Comparison of ENCODE assay signal across 12 cellular contexts in genomic region chr15:75362642-75363249, GRCh38. TPM values are rescaled to one million over a fixed set of nuclear protein-coding genes. Genes with fewer than 3 reads are reported as not detected.
DNase-seq lines count a peak whose midpoint lies in the region; ATAC-seq, FAIRE-seq and TF ChIP-seq lines count a peak whose summit lies in the region.
"Had no signal": no experiment of that assay in that cellular context is flagged by ENCODE, and none has a peak within 500 bp of the region (broad histone marks: within the 10 kb centered on the region; RNA-seq: fewer than 3 reads in every experiment).

No MANE protein-coding gene starts in this region.

- no peak overlapping the region for H3K18ac ChIP-seq in mesendoderm (ENCODE audit: low read length)

- H3K27me3 Mint-ChIP-seq in activated T-helper 17 cell treated with anti-CD3 and anti-CD28 coated beads, Interleukin-2, amount 50 U/mL, for 72 hours = no peaks in the 10 kb centered on the region
- peaks cover 0 to 1% (median 0%) of the 10 kb centered on the region in 3 donors for H3K27me3 Mint-ChIP-seq in CD14-positive monocyte (ENCODE audit: low read depth in 3 of 3)

- H3K4me2 ChIP-seq in BLaER1 treated with 17β-estradiol and CSF1 and Interleukin-3, amounts not matched to agents 10 nM and 100 nM = peak overlapping the region in 10 of 11 experiments; percentile 11 to 88 (median 66); a peak in 16 of 22 replicates
- H3K4me2 ChIP-seq in mesendoderm (ENCODE audit: low read length) = no peak overlapping the region

- FAIRE-seq in GM12891 (lab: Jason Lieb, UNC) = no peak

- no peak overlapping the region for H3K4me3 ChIP-seq in BLaER1 treated with 17β-estradiol and CSF1 and Interleukin-3, amounts not matched to agents 10 nM and 100 nM
- H3K4me3 ChIP-seq in mesendoderm (ENCODE audit: low read length) = no peak overlapping the region
- H3K4me3 ChIP-seq: SK-N-MC had no signal

- H2BK120ac ChIP-seq in mesendoderm (ENCODE audit: low read depth, low read length) = no peak overlapping the region

- TF ChIP-seq POLR2A in GM12891 (IDR thresholded peaks at IDR 0.05; ENCODE audit: low read depth, low read length) = 0 out of 2 replicates have a peak, but pooled peaks have one; percentile 18

- H3K36me3 ChIP-seq in BLaER1 treated with 17β-estradiol and CSF1 and Interleukin-3, amounts not matched to agents 10 nM and 100 nM = peaks cover 65 to 97% (median 83%) of the 10 kb centered on the region in 11 experiments
- peaks cover 4% of the 10 kb centered on the region for H3K36me3 ChIP-seq in mesendoderm (ENCODE audit: control insufficient read depth, insufficient read depth, low read length)

- H3K56ac ChIP-seq in mesendoderm (ENCODE audit: low read length) = no peak overlapping the region

- H3K23ac ChIP-seq in mesendoderm (ENCODE audit: low read length) = no peak overlapping the region

- WGBS in mesendoderm (ENCODE audit: extremely low coverage, insufficient coverage, low lambda C conversion rate) = no CpG with 5 or more reads among the region's 7 CpGs

- H3K9ac ChIP-seq in BLaER1 treated with 17β-estradiol and CSF1 and Interleukin-3, amounts not matched to agents 10 nM and 100 nM = peak overlapping the region in 8 of 11 experiments; percentile 33 to 62 (median 48); a peak in 15 of 22 replicates
- H3K9ac ChIP-seq in mesendoderm (ENCODE audit: low read length) = no peak overlapping the region

- no peak overlapping the region for H4K8ac ChIP-seq in mesendoderm (ENCODE audit: low read depth, low read length)

- H3K4me1 ChIP-seq in BLaER1 treated with 17β-estradiol and CSF1 and Interleukin-3, amounts not matched to agents 10 nM and 100 nM = peaks cover 0 to 40% (median 30%) of the 10 kb centered on the region in 10 experiments; a peak in 18 of 20 replicates
- peaks cover 3% of the 10 kb centered on the region for H3K4me1 ChIP-seq in mesendoderm (ENCODE audit: control insufficient read depth, low read depth, low read length)

- no peak overlapping the region for H2AK5ac ChIP-seq in mesendoderm (ENCODE audit: low read length)

- intact Hi-C loops in CD14-positive monocyte (cut with micrococcal nuclease) = no loop called here

- no peak for TF ChIP-seq CTCF in CD14-positive monocyte (IDR thresholded peaks at IDR 0.05)

- no peaks in the 10 kb centered on the region for H3K9me3 Mint-ChIP-seq in activated T-helper 17 cell treated with anti-CD3 and anti-CD28 coated beads, Interleukin-2, amount 50 U/mL, for 72 hours
- no peaks in the 10 kb centered on the region for H3K9me3 Mint-ChIP-seq in CD14-positive monocyte

- H3K9me3 ChIP-seq in BLaER1 treated with 17β-estradiol and CSF1 and Interleukin-3, amounts not matched to agents 10 nM and 100 nM (replicated peaks in 1 of 11) = no peaks in the 10 kb centered on the region

- no peaks in the 10 kb centered on the region for H3K4me1 Mint-ChIP-seq in activated T-helper 17 cell treated with anti-CD3 and anti-CD28 coated beads, Interleukin-2, amount 50 U/mL, for 72 hours
- peaks cover 4% of the 10 kb centered on the region for H3K4me1 Mint-ChIP-seq in CD14-positive monocyte

- H3K4ac ChIP-seq in mesendoderm (ENCODE audit: low read depth, low read length) = no peak overlapping the region

- H3K27ac Mint-ChIP-seq in activated T-helper 17 cell treated with anti-CD3 and anti-CD28 coated beads, Interleukin-2, amount 50 U/mL, for 72 hours = peak overlapping the region; percentile 33
- no peak overlapping the region for H3K27ac Mint-ChIP-seq in CD14-positive monocyte

- H3K79me1 ChIP-seq in mesendoderm (ENCODE audit: low read length) = peaks cover 3% of the 10 kb centered on the region

- H2BK5ac ChIP-seq in mesendoderm (ENCODE audit: low read length) = no peak overlapping the region

- ATAC-seq in activated T-helper 17 cell treated with anti-CD3 and anti-CD28 coated beads, Interleukin-2, amount 50 U/mL, for 72 hours (replicated peaks) = no peak
- ATAC-seq: Right ventricle myocardium inferior had no signal

- no peaks in the 10 kb centered on the region for H3K27me3 ChIP-seq in BLaER1 treated with 17β-estradiol and CSF1 and Interleukin-3, amounts not matched to agents 10 nM and 100 nM
- H3K27me3 ChIP-seq in mesendoderm (ENCODE audit: insufficient read depth, low read length, poor library complexity) = no peaks in the 10 kb centered on the region

- H3K4me3 Mint-ChIP-seq in activated T-helper 17 cell treated with anti-CD3 and anti-CD28 coated beads, Interleukin-2, amount 50 U/mL, for 72 hours = no peak overlapping the region
- H3K4me3 Mint-ChIP-seq in CD14-positive monocyte = no peak overlapping the region

- no peak overlapping the region for H2BK15ac ChIP-seq in mesendoderm (replicated peaks; ENCODE audit: low read depth)

- H4K20me1 ChIP-seq in BLaER1 treated with 17β-estradiol and CSF1 and Interleukin-3, amounts not matched to agents 10 nM and 100 nM = peaks cover 13 to 90% (median 32%) of the 10 kb centered on the region in 11 experiments; a peak in 19 of 22 replicates

- peaks cover 40% of the 10 kb centered on the region for H3K36me3 Mint-ChIP-seq in activated T-helper 17 cell treated with anti-CD3 and anti-CD28 coated beads, Interleukin-2, amount 50 U/mL, for 72 hours (ENCODE audit: low read depth)
- peaks cover 58 to 94% of the 10 kb centered on the region in 2 donors for H3K36me3 Mint-ChIP-seq in CD14-positive monocyte

- no peak overlapping the region for H4K5ac ChIP-seq in mesendoderm (ENCODE audit: low read length)

- DNase-seq in GM12891 (ENCODE audit: insufficient read length, low spot score) (no peak), mesendoderm (peak; percentile 48), NCI-H2227 (lab: John Stamatoyannopoulos, UW; ENCODE audit: unreplicated experiment) (no peak), dedifferentiated amniotic fluid mesenchymal stem cell (ENCODE audit: extremely low spot score) (no peak), CD14-positive monocyte (ENCODE audit: low spot score) (no peak)
- DNase-seq in stimulated activated CD8-positive, alpha-beta memory T cell treated with anti-CD3 and anti-CD28 coated beads, Interleukin-4, amount 100 ng/mL, for 48 hours = no peak
- DNase-seq: ACHN had no signal

- H3K79me2 ChIP-seq in mesendoderm (ENCODE audit: control insufficient read depth, insufficient read depth, low read length) = no peaks in the 10 kb centered on the region

- peak overlapping the region in 6 of 11 experiments; percentile 6 to 59 (median 28); a peak in 7 of 22 replicates for H3K27ac ChIP-seq in BLaER1 treated with 17β-estradiol and CSF1 and Interleukin-3, amounts not matched to agents 10 nM and 100 nM
- no peak overlapping the region for H3K27ac ChIP-seq in mesendoderm (ENCODE audit: low read depth, low read length)
- H3K27ac ChIP-seq: SK-N-MC had no signal

TF ChIP-seq in GM12891, 5 proteins besides CTCF, POLR2A, EP300 and RAD21:
- TF ChIP-seq SPI1 (IDR thresholded peaks at IDR 0.05; ENCODE audit: low read depth, low read length) = no peak
- no peak for TF ChIP-seq PAX5 (IDR thresholded peaks at IDR 0.05; ENCODE audit: insufficient read depth, low read length, severe bottlenecking)

RNA-seq across cellular contexts. Expression of gene MAN2C1, which starts 5.7 kb away (rescaled TPM):
- 85.5 TPM for polyA plus RNA-seq in GM12891 (2012; ENCODE audit: low read depth, missing spikeins)
- 100 to 1,000 TPM; 114 to 245 TPM for total RNA-seq in activated T-helper 17 cell treated with anti-CD3 and anti-CD28 coated beads, Interleukin-2, amount 50 U/mL, for 72 hours
- polyA plus RNA-seq in mesendoderm (2013, experiment 1 of 2) = 29.6 TPM
- polyA plus RNA-seq in mesendoderm (2013, experiment 2 of 2) = 27.8 TPM
- polyA plus RNA-seq in CD14-positive monocyte = 10 to 100 TPM; 32.9 to 42.9 TPM

RNA-seq across cellular contexts. Expression of gene NEIL1, which starts 15.9 kb away (rescaled TPM):
- polyA plus RNA-seq in GM12891 (2012; ENCODE audit: low read depth, missing spikeins) = 27.8 TPM
- 10 to 100 TPM; 11.6 to 56.7 TPM for total RNA-seq in activated T-helper 17 cell treated with anti-CD3 and anti-CD28 coated beads, Interleukin-2, amount 50 U/mL, for 72 hours
- polyA plus RNA-seq in mesendoderm (2013, experiment 1 of 2) = 1.5 TPM
- 2.2 TPM for polyA plus RNA-seq in mesendoderm (2013, experiment 2 of 2)
- under 1 TPM; 0.52 to 0.53 TPM for polyA plus RNA-seq in CD14-positive monocyte
- total RNA-seq: HT1080 had no signal

RNA-seq across cellular contexts. Expression of gene COMMD4, which starts 26.9 kb away (rescaled TPM):
- 99.8 TPM for polyA plus RNA-seq in GM12891 (2012; ENCODE audit: low read depth, missing spikeins)
- total RNA-seq in activated T-helper 17 cell treated with anti-CD3 and anti-CD28 coated beads, Interleukin-2, amount 50 U/mL, for 72 hours = 10 to 100 TPM; 69.9 to 78.9 TPM
- polyA plus RNA-seq in mesendoderm (2013, experiment 1 of 2) = 112 TPM
- polyA plus RNA-seq in mesendoderm (2013, experiment 2 of 2) = 113 TPM
- 10 to 100 TPM; 41.1 to 41.3 TPM for polyA plus RNA-seq in CD14-positive monocyte
